Comparison of ENCODE assay signal across 10 cellular contexts in the genomic region with DNA sequence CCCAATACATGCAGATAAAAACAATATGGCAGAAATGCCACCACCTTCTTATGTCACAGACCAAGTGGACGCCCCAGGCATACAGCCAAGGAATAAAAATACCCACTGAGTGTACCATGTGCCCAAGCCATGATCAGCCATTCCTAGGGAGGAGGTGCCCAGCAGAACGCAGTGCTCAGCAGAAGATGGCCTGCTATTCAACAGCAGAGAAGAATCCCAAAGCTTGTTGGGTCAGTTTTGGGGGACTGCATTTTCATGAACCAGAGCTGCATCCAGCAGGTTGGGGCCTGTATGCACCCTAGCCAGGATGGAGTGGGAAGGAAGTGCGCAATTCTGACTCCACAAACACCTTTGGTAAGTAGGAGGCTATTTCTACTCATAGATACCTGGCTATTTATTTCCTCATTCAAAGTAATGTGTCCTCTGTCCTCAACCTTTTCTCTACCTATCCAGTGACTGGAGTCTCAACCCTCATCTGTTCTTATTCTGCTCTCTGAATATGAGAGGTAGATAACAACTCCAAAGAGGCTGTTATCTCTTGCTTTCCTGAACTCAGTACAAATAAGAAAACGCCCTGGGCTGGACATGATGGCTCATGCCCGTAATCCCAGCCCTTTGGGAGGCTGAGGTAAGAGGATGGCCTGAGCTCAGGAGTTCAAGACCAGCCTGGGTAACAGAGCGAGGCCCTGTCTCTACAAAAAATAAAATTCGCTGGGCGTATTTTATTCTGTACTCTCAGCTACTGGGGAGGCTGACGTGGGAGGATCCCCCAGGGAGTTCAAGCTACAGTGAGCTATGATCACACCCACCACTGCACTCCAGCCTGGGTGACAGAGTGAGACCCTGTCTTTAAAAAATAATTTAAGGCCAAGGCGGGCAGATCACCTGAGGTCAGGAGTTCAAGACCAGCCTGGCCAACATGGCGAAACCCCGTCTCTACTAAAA. TPM values are rescaled to one million over a fixed set of nuclear protein-coding genes. Genes with fewer than 3 reads are reported as not detected.
A peak's percentile ranks its signal among the peaks of the same experiment; 100 is the strongest.
DNase-seq lines count a peak whose midpoint lies in the region; ATAC-seq and TF ChIP-seq lines count a peak whose summit lies in the region.
"Had no signal": no experiment of that assay in that cellular context is flagged by ENCODE, and none has a peak within 500 bp of the region (broad histone marks: within the 10 kb centered on the region; RNA-seq: fewer than 3 reads in every experiment).

No MANE protein-coding gene starts in this region.

- no peak for DNase-seq in CD4-positive, alpha-beta memory T cell
- DNase-seq in NB4 (ENCODE audit: low read depth), result peak; percentile 62
- DNase-seq in esophagus muscularis mucosa (ENCODE audit: extremely low spot score), result no peak
- DNase-seq in MV-4-11 (lab: John Stamatoyannopoulos, UW), result no peak
- no peak for DNase-seq in T-helper 9 cell
- DNase-seq in SW480 (ENCODE audit: low spot score), result no peak
- DNase-seq: NCI-H1436 treated with DMSO at 0.1 percent for 48 hours had no signal

- CTCF ChIA-PET in CD4-positive, alpha-beta memory T cell (lab: Charles Lee; ENCODE audit: partially characterized antibody), result interaction anchor here (0.7 kb wide), 1 partner anchor 14 kb away, joined by 3 read pairs; no protein-coding TSS in a partner anchor

- H3K4me1 Mint-ChIP-seq in CD4-positive, alpha-beta memory T cell, result peaks cover 14 to 21% (median 17%) of the 10 kb centered on the region in 4 donors

- intact Hi-C loops in CD4-positive, alpha-beta memory T cell (cut with micrococcal nuclease), result no loop called here
- intact Hi-C loops in esophagus muscularis mucosa (cut with DNase I), result no loop called here

- POLR2A ChIA-PET in CD4-positive, alpha-beta memory T cell (lab: Charles Lee; ENCODE audit: partially characterized antibody), result no interaction called here

- no peak overlapping the region for H3K27ac ChIP-seq in CD4-positive, alpha-beta memory T cell (ENCODE audit: low read depth, low read length)
- peak overlapping the region in 3 of 4 donors; percentile 20 to 58 (median 36) for H3K27ac ChIP-seq in esophagus muscularis mucosa (replicated peaks in 1 of 4)
- peak overlapping the region; percentile 92 for H3K27ac ChIP-seq in neutrophil
- H3K27ac ChIP-seq: SJSA1 had no signal

- no peaks in the 10 kb centered on the region for H3K27me3 Mint-ChIP-seq in CD4-positive, alpha-beta memory T cell

- no peak for TF ChIP-seq CTCF in NB4 (IDR thresholded peaks at IDR 0.05; ENCODE audit: low read depth, low read length)
- no peak for TF ChIP-seq CTCF in esophagus muscularis mucosa (IDR thresholded peaks at IDR 0.05)
- TF ChIP-seq CTCF in neutrophil (IDR thresholded peaks at IDR 0.05), result no peak

- H3K4me3 Mint-ChIP-seq in CD4-positive, alpha-beta memory T cell, result peak overlapping the region; percentile 22 to 89 (median 42)

- TF ChIP-seq EP300 in esophagus muscularis mucosa (IDR thresholded peaks at IDR 0.05), result no peak

- peaks cover 20% of the 10 kb centered on the region for H3K4me1 ChIP-seq in CD4-positive, alpha-beta memory T cell (ENCODE audit: insufficient read depth, low read length)
- H3K4me1 ChIP-seq in esophagus muscularis mucosa (peaks cover 17 to 35% (median 29%) of the 10 kb centered on the region in 4 donors), neutrophil (ENCODE audit: control insufficient read depth in 1 of 2, insufficient read depth in 1 of 2, low read depth in 1 of 2, low read length in 1 of 2) (peaks cover 33 to 39% of the 10 kb centered on the region in 2 experiments)

- H3K36me3 ChIP-seq in CD4-positive, alpha-beta memory T cell (ENCODE audit: insufficient read depth, low read length), result no peaks in the 10 kb centered on the region
- H3K36me3 ChIP-seq in esophagus muscularis mucosa, result no peaks in the 10 kb centered on the region
- no peaks in the 10 kb centered on the region for H3K36me3 ChIP-seq in neutrophil

- H3K9me3 Mint-ChIP-seq in CD4-positive, alpha-beta memory T cell, result no peaks in the 10 kb centered on the region

- H3K27ac Mint-ChIP-seq in CD4-positive, alpha-beta memory T cell, result peak overlapping the region in 5 of 7 donors; percentile 29 to 75 (median 62)

- no peaks in the 10 kb centered on the region for H3K27me3 ChIP-seq in CD4-positive, alpha-beta memory T cell (ENCODE audit: insufficient read depth, low read length)
- no peaks in the 10 kb centered on the region for H3K27me3 ChIP-seq in esophagus muscularis mucosa
- H3K27me3 ChIP-seq in neutrophil, result no peaks in the 10 kb centered on the region
- H3K27me3 ChIP-seq: SJSA1 had no signal

- ATAC-seq in GM19467 (IDR thresholded peaks at IDR 0.05; ENCODE audit: unreplicated experiment), result no peak

- H3K36me3 Mint-ChIP-seq in CD4-positive, alpha-beta memory T cell, result peaks cover 0 to 7% of the 10 kb centered on the region in 2 donors

- WGBS in esophagus muscularis mucosa, result 90% methylated on average over 11 of the region's 12 CpGs

- TF ChIP-seq POLR2A in NB4 (IDR thresholded peaks at IDR 0.05; ENCODE audit: extremely low read depth, insufficient read length) (no peak), esophagus muscularis mucosa (IDR thresholded peaks at IDR 0.05; ENCODE audit: low read depth) (no peak)

- H3K4me3 ChIP-seq in CD4-positive, alpha-beta memory T cell (ENCODE audit: low read length in 2 of 2), result no peak overlapping the region
- H3K4me3 ChIP-seq in NB4 (ENCODE audit: low read depth, low read length) (no peak overlapping the region), esophagus muscularis mucosa (no peak overlapping the region), neutrophil (ENCODE audit: low read depth in 1 of 2, low read length in 1 of 2) (no peak overlapping the region)
- H3K4me3 ChIP-seq: SJSA1 had no signal

- no peaks in the 10 kb centered on the region for H3K9me3 ChIP-seq in CD4-positive, alpha-beta memory T cell (ENCODE audit: control insufficient read depth in 1 of 2, low read length in 2 of 2)
- H3K9me3 ChIP-seq in esophagus muscularis mucosa (no peaks in the 10 kb centered on the region), neutrophil (no peaks in the 10 kb centered on the region)
- H3K9me3 ChIP-seq: SJSA1 had no signal

RNA-seq across cellular contexts. Expression of a gene that starts 2.5 kb away (rescaled TPM):
- 10 to 100 TPM; 53.1 to 59.8 TPM for total RNA-seq in CD4-positive, alpha-beta memory T cell
- polyA plus RNA-seq in CD4-positive, alpha-beta memory T cell, result 1 to 10 TPM; 2.0 to 8.8 TPM
- total RNA-seq in esophagus muscularis mucosa, result 10 to 100 TPM; 44.4 to 68.2 (median 55.2) TPM

RNA-seq across cellular contexts. Expression of a gene that starts 54.4 kb away (rescaled TPM):
- total RNA-seq in CD4-positive, alpha-beta memory T cell, result 1 to 10 TPM; 2.2 to 4.2 TPM
- polyA plus RNA-seq in CD4-positive, alpha-beta memory T cell, result under 1 TPM in 1 of 2 donors, not detected in 1; 0.08 TPM
- total RNA-seq in esophagus muscularis mucosa, result under 1 TPM; 0.66 to 0.97 (median 0.76) TPM
